17 cellular contexts compared by ENCODE assay signal in the genomic region with DNA sequence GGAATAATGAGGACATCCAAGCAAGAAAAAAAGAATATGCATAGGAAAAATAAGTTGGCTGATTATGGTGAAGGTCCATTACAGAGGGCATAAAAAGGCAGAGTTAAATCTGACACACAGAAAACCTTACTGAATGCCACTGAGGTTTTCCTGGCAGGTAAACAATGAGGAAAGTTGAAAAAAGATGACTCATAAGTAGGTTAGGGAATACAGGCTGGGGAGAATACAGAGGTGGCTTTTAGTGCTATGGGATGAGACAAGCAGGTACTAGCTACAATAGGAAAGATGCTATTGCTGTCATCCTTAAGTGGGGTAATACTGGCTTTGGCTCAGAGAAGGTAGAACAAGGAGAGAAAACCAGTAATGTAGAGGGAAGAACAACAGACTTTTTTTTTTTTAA. TPM values are rescaled to one million over a fixed set of nuclear protein-coding genes. Genes with fewer than 3 reads are reported as not detected.
DNase-seq lines count a peak whose midpoint lies in the region; ATAC-seq and TF ChIP-seq lines count a peak whose summit lies in the region.
"Had no signal": no experiment of that assay in that cellular context is flagged by ENCODE, and none has a peak within 500 bp of the region (broad histone marks: within the 10 kb centered on the region; RNA-seq: fewer than 3 reads in every experiment).

No MANE protein-coding gene starts in this region.

- H3K9me3 ChIP-seq in H9 (ENCODE audit: control insufficient read depth, low read depth, low read length) (no peaks in the 10 kb centered on the region), right cardiac atrium (ENCODE audit: control insufficient read depth, low read length) (no peaks in the 10 kb centered on the region)
- H3K9me3 ChIP-seq: uterus had no signal

- H3K4me3 ChIP-seq in fibroblast of the aortic adventitia (ENCODE audit: low read depth, low read length) (no peak overlapping the region), right cardiac atrium (ENCODE audit: low read length) (no peak overlapping the region)
- H3K4me3 ChIP-seq: cardiac muscle cell, uterus had no signal

- H3K27me3 Mint-ChIP-seq in H9 (ENCODE audit: low read depth) = no peaks in the 10 kb centered on the region
- H3K27me3 Mint-ChIP-seq in progenitor cell of endocrine pancreas = no peaks in the 10 kb centered on the region

- H4K20me1 ChIP-seq in H9 (ENCODE audit: control insufficient read depth, insufficient read depth, insufficient read length) = no peaks in the 10 kb centered on the region

- H2BK15ac ChIP-seq in H9 (ENCODE audit: low read depth, low read length) = no peak overlapping the region

- no peaks in the 10 kb centered on the region for H3K27me3 ChIP-seq in H9 (ENCODE audit: insufficient read depth, low read length)
- no peaks in the 10 kb centered on the region for H3K27me3 ChIP-seq in right cardiac atrium (ENCODE audit: control insufficient read depth, insufficient read depth)
- H3K27me3 ChIP-seq: cardiac muscle cell, uterus had no signal

- no peak overlapping the region for H3T11ph ChIP-seq in H9 (ENCODE audit: low read length)

- H3K23me2 ChIP-seq in H9 (ENCODE audit: insufficient read length, low read depth, low read length, poor library complexity, severe bottlenecking) = no peaks in the 10 kb centered on the region

- no peak overlapping the region for H3K23ac ChIP-seq in H9 (ENCODE audit: insufficient read length, low read depth, low read length)

- no peak overlapping the region for H3K9ac ChIP-seq in H9 (ENCODE audit: extremely low read depth, insufficient read length, low read length)

- ATAC-seq in SK-N-SH treated with all-trans-retinoic acid at 6 μM for 48 hours (peak; percentile 21; the same call in 1 of the 3 replicates), right cardiac atrium (no peak)

- H4K91ac ChIP-seq in H9 (ENCODE audit: insufficient read length, low read depth, low read length) = no peak overlapping the region

- H2AFZ ChIP-seq in H9 (ENCODE audit: low read length) = no peak overlapping the region

- H3K4me2 ChIP-seq in H9 (ENCODE audit: insufficient read depth, insufficient read length, low read length) = no peak overlapping the region

- no peak overlapping the region for H3K14ac ChIP-seq in H9 (ENCODE audit: insufficient read depth, low read length)

- H3K27ac Mint-ChIP-seq in H9 (peak overlapping the region in 1 of 3 experiments; percentile 43; a peak in 2 of 7 replicates), progenitor cell of endocrine pancreas (peak overlapping the region; percentile 32)

- H4K5ac ChIP-seq in H9 (ENCODE audit: insufficient read length, low read depth, low read length) = no peak overlapping the region

- intact Hi-C loops in right cardiac atrium (cut with DNase I) = no loop called here

- H4K8ac ChIP-seq in H9 (replicated peaks; ENCODE audit: insufficient read length, low read depth, low read length) = no peak overlapping the region

- no peaks in the 10 kb centered on the region for H3K79me2 ChIP-seq in H9 (ENCODE audit: insufficient read depth, low read length)

- H3K56ac ChIP-seq in H9 (ENCODE audit: insufficient read length, low read depth, low read length) = no peak overlapping the region

- H2BK20ac ChIP-seq in H9 (ENCODE audit: low read depth, low read length, poor library complexity, severe bottlenecking) = no peak overlapping the region

- H3K36me3 Mint-ChIP-seq in H9 (ENCODE audit: insufficient read depth in 1 of 3, low read depth in 3 of 3) (peaks cover 0 to 4% (median 0%) of the 10 kb centered on the region in 3 experiments; a peak in 1 of 7 replicates), progenitor cell of endocrine pancreas (ENCODE audit: insufficient read depth) (peaks cover 2% of the 10 kb centered on the region)

- no peaks in the 10 kb centered on the region for H3K79me1 ChIP-seq in H9 (ENCODE audit: insufficient read depth, low read depth, low read length, poor library complexity, severe bottlenecking)

- H3K9me3 Mint-ChIP-seq in H9 = no peaks in the 10 kb centered on the region
- no peaks in the 10 kb centered on the region for H3K9me3 Mint-ChIP-seq in progenitor cell of endocrine pancreas (ENCODE audit: low read depth)

- no peak overlapping the region for H3K18ac ChIP-seq in H9 (ENCODE audit: insufficient read length, low read depth, low read length)

- H3K4me3 Mint-ChIP-seq in H9 (no peak overlapping the region), progenitor cell of endocrine pancreas (ENCODE audit: low read depth) (no peak overlapping the region)

- H3K27ac ChIP-seq in H9 (ENCODE audit: insufficient read length, low read depth, low read length) (peak overlapping the region; percentile 7), right cardiac atrium (ENCODE audit: low read length) (no peak overlapping the region)
- H3K27ac ChIP-seq: C4-2B, cardiac muscle cell, uterus had no signal

- no peak overlapping the region for H2BK5ac ChIP-seq in H9 (ENCODE audit: insufficient read length, low read length)

- no peak overlapping the region for H3K4ac ChIP-seq in H9 (ENCODE audit: low read depth, low read length)

- DNase-seq in H9 (no peak), fibroblast of the aortic adventitia (ENCODE audit: low read depth) (peak; percentile 6), progenitor cell of endocrine pancreas (ENCODE audit: low spot score, unreplicated experiment) (no peak), GM03348 (ENCODE audit: low spot score) (no peak), right cardiac atrium (no peak)
- DNase-seq in activated CD4-positive, alpha-beta T cell treated with anti-CD3 and anti-CD28 coated beads, Interleukin-2, amount 50 U/mL, for 1 hour = no peak
- DNase-seq: activated naive CD4-positive, alpha-beta T cell; glutamatergic neuron; kidney; NCI-H1694 treated with DMSO at 0.1 percent for 48 hours; NCI-H526; posterior cingulate gyrus; SW 1271; uterus had no signal

- H3K4me1 ChIP-seq in H9 (ENCODE audit: insufficient read depth, low read length) = no peaks in the 10 kb centered on the region
- no peaks in the 10 kb centered on the region for H3K4me1 ChIP-seq in right cardiac atrium (ENCODE audit: control insufficient read depth, insufficient read depth, low read length)
- H3K4me1 ChIP-seq: uterus had no signal

- no peak overlapping the region for H2AK5ac ChIP-seq in H9 (ENCODE audit: insufficient read length, low read length)

- peaks cover 2 to 14% of the 10 kb centered on the region in 2 experiments for H3K4me1 Mint-ChIP-seq in H9
- peaks cover 7% of the 10 kb centered on the region for H3K4me1 Mint-ChIP-seq in progenitor cell of endocrine pancreas (ENCODE audit: low read depth)

- no peak overlapping the region for H2BK12ac ChIP-seq in H9 (ENCODE audit: insufficient read length, low read depth, low read length)

- TF ChIP-seq CTCF in H9 (conservative IDR thresholded peaks at IDR 0.05) (no peak), fibroblast of the aortic adventitia (IDR thresholded peaks at IDR 0.05; ENCODE audit: insufficient read depth, low read length) (no peak), progenitor cell of endocrine pancreas (IDR thresholded peaks at IDR 0.05; ENCODE audit: unreplicated experiment) (no peak)

- no peak overlapping the region for H2BK120ac ChIP-seq in H9 (ENCODE audit: low read depth, low read length, poor library complexity, severe bottlenecking)

TF ChIP-seq in SK-N-SH treated with all-trans-retinoic acid at 6 μM for 48 hours, 23 proteins besides CTCF, POLR2A, EP300 and RAD21 (continues in another document):
- TF ChIP-seq, protein P1, sequence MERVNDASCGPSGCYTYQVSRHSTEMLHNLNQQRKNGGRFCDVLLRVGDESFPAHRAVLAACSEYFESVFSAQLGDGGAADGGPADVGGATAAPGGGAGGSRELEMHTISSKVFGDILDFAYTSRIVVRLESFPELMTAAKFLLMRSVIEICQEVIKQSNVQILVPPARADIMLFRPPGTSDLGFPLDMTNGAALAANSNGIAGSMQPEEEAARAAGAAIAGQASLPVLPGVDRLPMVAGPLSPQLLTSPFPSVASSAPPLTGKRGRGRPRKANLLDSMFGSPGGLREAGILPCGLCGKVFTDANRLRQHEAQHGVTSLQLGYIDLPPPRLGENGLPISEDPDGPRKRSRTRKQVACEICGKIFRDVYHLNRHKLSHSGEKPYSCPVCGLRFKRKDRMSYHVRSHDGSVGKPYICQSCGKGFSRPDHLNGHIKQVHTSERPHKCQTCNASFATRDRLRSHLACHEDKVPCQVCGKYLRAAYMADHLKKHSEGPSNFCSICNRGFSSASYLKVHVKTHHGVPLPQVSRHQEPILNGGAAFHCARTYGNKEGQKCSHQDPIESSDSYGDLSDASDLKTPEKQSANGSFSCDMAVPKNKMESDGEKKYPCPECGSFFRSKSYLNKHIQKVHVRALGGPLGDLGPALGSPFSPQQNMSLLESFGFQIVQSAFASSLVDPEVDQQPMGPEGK (CRISPR knock-in tag; IDR thresholded peaks at IDR 0.05; ENCODE audit: borderline replicate concordance) = no peak
- no peak for TF ChIP-seq SNAI2 (CRISPR knock-in tag; IDR thresholded peaks at IDR 0.05)
- TF ChIP-seq PPARA (CRISPR knock-in tag; IDR thresholded peaks at IDR 0.05; ENCODE audit: borderline replicate concordance) = no peak
- TF ChIP-seq ZFP30 (CRISPR knock-in tag; IDR thresholded peaks at IDR 0.05) = no peak
- TF ChIP-seq, protein P2, sequence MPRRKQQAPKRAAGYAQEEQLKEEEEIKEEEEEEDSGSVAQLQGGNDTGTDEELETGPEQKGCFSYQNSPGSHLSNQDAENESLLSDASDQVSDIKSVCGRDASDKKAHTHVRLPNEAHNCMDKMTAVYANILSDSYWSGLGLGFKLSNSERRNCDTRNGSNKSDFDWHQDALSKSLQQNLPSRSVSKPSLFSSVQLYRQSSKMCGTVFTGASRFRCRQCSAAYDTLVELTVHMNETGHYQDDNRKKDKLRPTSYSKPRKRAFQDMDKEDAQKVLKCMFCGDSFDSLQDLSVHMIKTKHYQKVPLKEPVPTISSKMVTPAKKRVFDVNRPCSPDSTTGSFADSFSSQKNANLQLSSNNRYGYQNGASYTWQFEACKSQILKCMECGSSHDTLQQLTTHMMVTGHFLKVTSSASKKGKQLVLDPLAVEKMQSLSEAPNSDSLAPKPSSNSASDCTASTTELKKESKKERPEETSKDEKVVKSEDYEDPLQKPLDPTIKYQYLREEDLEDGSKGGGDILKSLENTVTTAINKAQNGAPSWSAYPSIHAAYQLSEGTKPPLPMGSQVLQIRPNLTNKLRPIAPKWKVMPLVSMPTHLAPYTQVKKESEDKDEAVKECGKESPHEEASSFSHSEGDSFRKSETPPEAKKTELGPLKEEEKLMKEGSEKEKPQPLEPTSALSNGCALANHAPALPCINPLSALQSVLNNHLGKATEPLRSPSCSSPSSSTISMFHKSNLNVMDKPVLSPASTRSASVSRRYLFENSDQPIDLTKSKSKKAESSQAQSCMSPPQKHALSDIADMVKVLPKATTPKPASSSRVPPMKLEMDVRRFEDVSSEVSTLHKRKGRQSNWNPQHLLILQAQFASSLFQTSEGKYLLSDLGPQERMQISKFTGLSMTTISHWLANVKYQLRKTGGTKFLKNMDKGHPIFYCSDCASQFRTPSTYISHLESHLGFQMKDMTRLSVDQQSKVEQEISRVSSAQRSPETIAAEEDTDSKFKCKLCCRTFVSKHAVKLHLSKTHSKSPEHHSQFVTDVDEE (CRISPR knock-in tag; IDR thresholded peaks at IDR 0.05) = no peak

RNA-seq across cellular contexts. Expression of a gene that starts 44.7 kb away (rescaled TPM):
- total RNA-seq in H9 (2021) = 39.3 and 41.5 TPM in 2 replicates
- 25.8 and 35.4 TPM in 2 replicates for total RNA-seq in fibroblast of the aortic adventitia (ENCODE audit: low replicate concordance)
- total RNA-seq in progenitor cell of endocrine pancreas = 43.5 and 48.1 TPM in 2 replicates
- 10 to 100 TPM; 11.2 to 18.2 (median 13.2) TPM for total RNA-seq in right cardiac atrium
- 14.6 TPM for polyA plus RNA-seq in right cardiac atrium
